In genomic region chr6:44216677-44217331, GRCh38 we compare ENCODE assay signal across 10 cellular contexts. TPM values are rescaled to one million over a fixed set of nuclear protein-coding genes. Genes with fewer than 3 reads are reported as not detected.
DNase-seq lines count a peak whose midpoint lies in the region; ATAC-seq, FAIRE-seq and TF ChIP-seq lines count a peak whose summit lies in the region.
"Had no signal": no experiment of that assay in that cellular context is flagged by ENCODE, and none has a peak within 500 bp of the region (broad histone marks: within the 10 kb centered on the region; RNA-seq: fewer than 3 reads in every experiment).

MYMX (plus strand) TSS chr6:44216926; CDS start chr6:44217472, 546 bp downstream.

- no peak within 1 kb of the TSS for H2BK15ac ChIP-seq in IMR-90 (ENCODE audit: low read depth, low read length)

- POLR2A ChIA-PET in IMR-90 (lab: Charles Lee; ENCODE audit: unreplicated experiment): no interaction called here

- H3K36me3 ChIP-seq in IMR-90 (ENCODE audit: control insufficient read depth, insufficient read depth, low read length) (no peaks in the 10 kb centered on the region), WERI-Rb-1 (peaks cover 5% of the 10 kb centered on the region; the same call in 1 of the 2 replicates), kidney (ENCODE audit: control insufficient read depth in 1 of 2, insufficient read depth in 2 of 2, low read length in 2 of 2) (no peaks in the 10 kb centered on the region), stomach (no peaks in the 10 kb centered on the region)

- peak within 1 kb of the TSS; percentile 51 for H2AFZ ChIP-seq in IMR-90 (replicated peaks; ENCODE audit: low read length, poor library complexity)

- TF ChIP-seq POLR2A in IMR-90 (IDR thresholded peaks at IDR 0.05; ENCODE audit: low read depth, low read length) (no peak), stomach (IDR thresholded peaks at IDR 0.05) (no peak), GM18505 (IDR thresholded peaks at IDR 0.05; ENCODE audit: borderline replicate concordance, extremely low read depth, insufficient read depth, insufficient read length) (no peak)

- no peaks in the 10 kb centered on the region for H3K79me1 ChIP-seq in IMR-90 (ENCODE audit: low read depth in 1 of 2, low read length in 2 of 2)

- no peak within 1 kb of the TSS for H3K4ac ChIP-seq in IMR-90 (ENCODE audit: low read depth, low read length)

- H4K5ac ChIP-seq in IMR-90 (ENCODE audit: low read depth, low read length): no peak within 1 kb of the TSS

- no peak within 1 kb of the TSS for H3K23ac ChIP-seq in IMR-90 (ENCODE audit: low read depth, low read length)

- no TSS peak for BruUV-seq in IMR-90 (replicated peaks; lab: Mats Ljungman, UMichigan)

- intact Hi-C loops in IMR-90 (cut with micrococcal nuclease) (no loop called here), kidney (cut with DNase I) (no loop called here), stomach (cut with DNase I; ENCODE audit: low total_unique reads) (no loop called here)

- H3K27ac ChIP-seq in IMR-90 (ENCODE audit: insufficient read depth, low read length) (no peak within 1 kb of the TSS), WERI-Rb-1 (peak within 1 kb of the TSS; percentile 90), kidney (ENCODE audit: low read depth in 2 of 2, low read length in 2 of 2) (peak within 1 kb of the TSS; percentile 47 to 77), stomach (peak within 1 kb of the TSS; percentile 92 to 99 (median 95))

- no peak within 1 kb of the TSS for H3K18ac ChIP-seq in IMR-90 (ENCODE audit: low read depth, low read length)

- no peak within 1 kb of the TSS for H2BK20ac ChIP-seq in IMR-90 (ENCODE audit: low read depth, low read length)

- peak within 1 kb of the TSS; percentile 28 for H2AK9ac ChIP-seq in IMR-90 (replicated peaks; ENCODE audit: low read depth, low read length, poor library complexity)

- no peak within 1 kb of the TSS for H4K91ac ChIP-seq in IMR-90 (ENCODE audit: insufficient read depth, low read depth, low read length)

- TF ChIP-seq RAD21 in IMR-90 (IDR thresholded peaks at IDR 0.05; ENCODE audit: low read length): no peak

- in situ Hi-C loops in IMR-90 (cut with MboI; ENCODE audit: low sequenced_read_pairs): no loop called here

- DNase-seq in IMR-90 (no peak), WERI-Rb-1 (peak; percentile 57), kidney (peak; percentile 69), stomach (peak; percentile 59), NCI-H1417 treated with DMSO at 0.1 percent for 48 hours (lab: John Stamatoyannopoulos, UW) (no peak), HuH-7.5 (ENCODE audit: low spot score) (no peak)
- DNase-seq: activated T-cell treated with anti-CD3 and anti-CD28 coated beads, Interleukin-2, amount 50 U/mL, for 24 hours had no signal

- no peaks in the 10 kb centered on the region for H4K20me1 ChIP-seq in IMR-90 (ENCODE audit: insufficient read depth, low read length)

- peaks cover 4% of the 10 kb centered on the region; the same call in 1 of the 2 replicates for H3K9me1 ChIP-seq in IMR-90 (ENCODE audit: insufficient read depth, low read length)

- H3K9me3 ChIP-seq in IMR-90 (ENCODE audit: control insufficient read depth, insufficient read depth, low read length) (no peaks in the 10 kb centered on the region), WERI-Rb-1 (ENCODE audit: severe bottlenecking) (no peaks in the 10 kb centered on the region), kidney (ENCODE audit: control insufficient read depth in 1 of 2, low read length in 2 of 2) (no peaks in the 10 kb centered on the region), stomach (no peaks in the 10 kb centered on the region)

- H2AK5ac ChIP-seq in IMR-90 (ENCODE audit: low read depth, low read length): no peak within 1 kb of the TSS

- H3K4me2 ChIP-seq in IMR-90 (ENCODE audit: low read depth, low read length): no peak within 1 kb of the TSS

- H2BK5ac ChIP-seq in IMR-90 (ENCODE audit: low read depth, low read length, poor library complexity, severe bottlenecking): no peak within 1 kb of the TSS

- FAIRE-seq in kidney (lab: Jason Lieb, UNC): no peak

- H4K8ac ChIP-seq in IMR-90 (ENCODE audit: low read depth in 2 of 2, low read length in 2 of 2): no peak within 1 kb of the TSS

- H3K27me3 ChIP-seq in IMR-90 (ENCODE audit: control insufficient read depth, insufficient read depth, low read length) (peaks cover 18% of the 10 kb centered on the region), WERI-Rb-1 (ENCODE audit: insufficient read depth, low read depth, severe bottlenecking) (no peaks in the 10 kb centered on the region), stomach (no peaks in the 10 kb centered on the region)

- H3K4me3 ChIP-seq in IMR-90 (ENCODE audit: insufficient read depth, low read depth, low read length): no peak within 1 kb of the TSS
- H3K4me3 ChIP-seq in WERI-Rb-1 (ENCODE audit: low read depth, low read length): no peak within 1 kb of the TSS
- H3K4me3 ChIP-seq in kidney (ENCODE audit: low read length in 2 of 2): no peak within 1 kb of the TSS
- peak within 1 kb of the TSS in 3 of 4 donors; percentile 8 to 64 (median 13) for H3K4me3 ChIP-seq in stomach

- no peak for ATAC-seq in IMR-90 (ENCODE audit: low read depth)
- ATAC-seq in HG03095 (IDR thresholded peaks at IDR 0.05; ENCODE audit: unreplicated experiment): no peak
- ATAC-seq in GM18505 (IDR thresholded peaks at IDR 0.05; ENCODE audit: unreplicated experiment): no peak

- H3K14ac ChIP-seq in IMR-90 (replicated peaks; ENCODE audit: low read depth, low read length): no peak within 1 kb of the TSS

- H3K9ac ChIP-seq in IMR-90 (ENCODE audit: low read depth, low read length): no peak within 1 kb of the TSS
- peak within 1 kb of the TSS in 1 of 2 donors; percentile 35 for H3K9ac ChIP-seq in kidney (ENCODE audit: low read length in 2 of 2)

- peaks cover 6% of the 10 kb centered on the region for H3K4me1 ChIP-seq in IMR-90 (ENCODE audit: control insufficient read depth, insufficient read depth, low read length)
- H3K4me1 ChIP-seq in kidney (ENCODE audit: control insufficient read depth in 1 of 2, insufficient read depth in 1 of 2, low read depth in 1 of 2, low read length in 2 of 2): peaks cover 4 to 21% of the 10 kb centered on the region in 2 donors
- peaks cover 55 to 60% (median 58%) of the 10 kb centered on the region in 4 donors for H3K4me1 ChIP-seq in stomach

- TF ChIP-seq CTCF in IMR-90 (conservative IDR thresholded peaks at IDR 0.05; ENCODE audit: low read depth, low read length) (no peak), WERI-Rb-1 (IDR thresholded peaks at IDR 0.05; ENCODE audit: low read depth, low read length) (no peak), kidney (IDR thresholded peaks at IDR 0.05; ENCODE audit: borderline replicate concordance, extremely low read depth, insufficient read depth) (no peak), stomach (IDR thresholded peaks at IDR 0.05) (no peak)

- H2BK120ac ChIP-seq in IMR-90 (ENCODE audit: low read depth, low read length): no peak within 1 kb of the TSS

- dilution Hi-C loops in IMR-90 (cut with HindIII; ENCODE audit: low sequenced_read_pairs, unreplicated experiment): no loop called here

- H3K56ac ChIP-seq in IMR-90 (ENCODE audit: extremely low read depth, insufficient read depth, low read length): no peak within 1 kb of the TSS

- CTCF ChIA-PET in IMR-90 (lab: Yijun Ruan, JAX): interaction anchor here (0.7 kb wide), 1 partner anchor 31 kb away, joined by 9 read pairs; no protein-coding TSS in a partner anchor

- WGBS in IMR-90 (ENCODE audit: extremely low coverage in 2 of 2, insufficient read length in 1 of 2), 2 experiments: 0% methylated on average over 1 of the region's 7 CpGs; no CpG with 5 or more reads in 1 of the 2 experiments
- WGBS in stomach, 5 donors: 15 to 25% (median 23%) methylated on average over 7 of the region's 7 CpGs

- no peak for TF ChIP-seq EP300 in stomach (IDR thresholded peaks at IDR 0.05)

TF ChIP-seq in IMR-90, 13 proteins besides CTCF, POLR2A, EP300 and RAD21:
- no peak for TF ChIP-seq ELK1 (IDR thresholded peaks at IDR 0.05; ENCODE audit: borderline replicate concordance, low read depth, low read length)
- TF ChIP-seq SMC3 (IDR thresholded peaks at IDR 0.05; ENCODE audit: low read depth, low read length): no peak
- TF ChIP-seq USF2 (IDR thresholded peaks at IDR 0.05; ENCODE audit: low read depth, low read length): no peak
- TF ChIP-seq CHD1 (IDR thresholded peaks at IDR 0.05; ENCODE audit: low read depth, low read length): no peak
TF ChIP-seq in IMR-90: peak in this region for 0.

RNA-seq across cellular contexts. Expression of gene MYMX, which starts in this region (rescaled TPM):
- total RNA-seq in IMR-90 (2012; rRNA removed) (not detected in 2 replicates), kidney (1.1 TPM), stomach (not detected)
- polyA plus RNA-seq in IMR-90 (2012; rRNA removed) (not detected in 2 replicates), kidney (ENCODE audit: insufficient read depth, low read depth, low replicate concordance) (2.2 TPM), stomach (1 to 10 TPM in 1 of 3 donors, under 1 TPM in 1, not detected in 1; 0.95 to 3.4 TPM)
- polyA plus RNA-seq in IMR-90 (2012; cell fraction: cytosol; rRNA removed): not detected in 2 replicates
- not detected in 2 replicates for polyA plus RNA-seq in IMR-90 (2012; cell fraction: nucleus; rRNA removed; ENCODE audit: low replicate concordance)
- total RNA-seq: T-helper 1 cell treated with Interleukin-12 subunit alpha and Interleukin-12 subunit beta and Interleukin-4 antibody, amounts not matched to agents 30 ng/mL and 1 ng/mL, for 36 hours had no signal

Comparison
In these comparisons a context has a peak if more than half of its experiments do, and no peak if none do; other contexts are left out.
1. DNase-seq: peak in WERI-Rb-1 (single experiment), kidney (single experiment) and stomach (single experiment); none in IMR-90 (single experiment), NCI-H1417 treated with DMSO at 0.1 percent for 48 hours (single experiment) and HuH-7.5 (single experiment).
2. H3K4me3 ChIP-seq: peak in stomach (3 of 4); none in IMR-90 (single experiment), WERI-Rb-1 (single experiment) and kidney (0 of 2).